7 cellular contexts compared by ENCODE assay signal in the genomic region with DNA sequence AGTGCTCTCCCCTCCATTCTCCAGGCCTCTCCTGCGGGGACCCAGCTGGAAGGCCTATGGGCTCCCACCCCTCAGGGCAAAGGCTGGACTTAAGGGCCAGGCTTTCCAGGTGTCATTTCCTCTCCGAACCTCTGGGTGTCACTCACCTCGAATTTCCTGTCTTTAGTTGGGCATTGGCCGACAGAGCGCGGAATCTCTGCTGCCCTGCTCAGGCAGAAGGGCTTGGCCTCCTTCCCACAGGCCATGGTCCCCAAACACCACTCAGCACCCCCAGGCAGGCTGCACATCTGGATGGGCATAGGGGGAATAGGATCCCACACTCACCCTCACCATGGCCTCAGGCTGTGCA.
A peak's percentile ranks its signal among the peaks of the same experiment; 100 is the strongest.
DNase-seq lines count a peak whose midpoint lies in the region; TF ChIP-seq lines count a peak whose summit lies in the region.

No MANE protein-coding gene starts in this region.

- H3K23ac ChIP-seq in trophoblast cell (ENCODE audit: low read length): no peak overlapping the region

- H3K4me3 ChIP-seq in SJSA1 (no peak overlapping the region), fibroblast of lung (replicated peaks in 1 of 4; ENCODE audit: control extremely low read depth in 1 of 4, insufficient read depth in 1 of 4, low read depth in 3 of 4, low read length in 4 of 4) (no peak overlapping the region), trophoblast cell (ENCODE audit: low read depth, low read length) (no peak overlapping the region), Karpas-422 (ENCODE audit: low read length) (no peak overlapping the region)

- H3K9ac ChIP-seq in fibroblast of lung (ENCODE audit: insufficient read depth, low read length) (no peak overlapping the region), trophoblast cell (ENCODE audit: low read length) (no peak overlapping the region), Karpas-422 (ENCODE audit: low read length) (no peak overlapping the region)

- H3K27me3 ChIP-seq in SJSA1 (replicated peaks) (no peaks in the 10 kb centered on the region), fibroblast of lung (ENCODE audit: control insufficient read depth, insufficient read depth, low read length) (no peaks in the 10 kb centered on the region), trophoblast cell (ENCODE audit: insufficient read depth, low read length) (no peaks in the 10 kb centered on the region), Karpas-422 (ENCODE audit: low read length) (no peaks in the 10 kb centered on the region)

- H3K27ac ChIP-seq in SJSA1: peak overlapping the region; percentile 99
- H3K27ac ChIP-seq in fibroblast of lung (ENCODE audit: insufficient read depth, low read length): no peak overlapping the region
- H3K27ac ChIP-seq in trophoblast cell (ENCODE audit: low read depth, low read length): no peak overlapping the region
- no peak overlapping the region for H3K27ac ChIP-seq in Karpas-422 (ENCODE audit: low read length)

- H3K79me2 ChIP-seq in fibroblast of lung (ENCODE audit: control insufficient read depth, insufficient read depth, low read length) (no peaks in the 10 kb centered on the region), trophoblast cell (ENCODE audit: control insufficient read depth, insufficient read depth, low read length, poor library complexity) (no peaks in the 10 kb centered on the region), Karpas-422 (ENCODE audit: low read length) (no peaks in the 10 kb centered on the region)

- H3K4me2 ChIP-seq in fibroblast of lung (ENCODE audit: extremely low read depth, insufficient read depth, low read length): peak overlapping the region; percentile 79
- H3K4me2 ChIP-seq in trophoblast cell (ENCODE audit: low read length): peak overlapping the region; percentile 76
- no peak overlapping the region for H3K4me2 ChIP-seq in Karpas-422 (ENCODE audit: low read depth, low read length, poor library complexity, severe bottlenecking)

- H3K9me3 ChIP-seq in SJSA1 (replicated peaks) (peaks cover 27% of the 10 kb centered on the region), fibroblast of lung (ENCODE audit: control insufficient read depth, insufficient read depth, low read depth, low read length) (no peaks in the 10 kb centered on the region), trophoblast cell (ENCODE audit: insufficient read depth, low read depth, low read length) (peaks cover 4% of the 10 kb centered on the region), Karpas-422 (ENCODE audit: low read length) (no peaks in the 10 kb centered on the region)

- DNase-seq in SJSA1 (ENCODE audit: low read depth in 1 of 2, low spot score in 2 of 2) (no peak), fibroblast of lung (ENCODE audit: low read depth in 2 of 2) (no peak), trophoblast cell (peak in 1 of 2 donors; percentile 26), NCI-H2107 treated with DMSO at 0.1 percent for 48 hours (lab: John Stamatoyannopoulos, UW; ENCODE audit: unreplicated experiment) (no peak), Karpas-422 (no peak)
- no peak for DNase-seq in stimulated activated naive CD4-positive, alpha-beta T cell treated with Interleukin-2 at 50 U/mL for 16 hours (lab: John Stamatoyannopoulos, UW)

- H4K20me1 ChIP-seq in fibroblast of lung (ENCODE audit: control insufficient read depth, extremely low read depth, insufficient read depth, low read length) (no peaks in the 10 kb centered on the region), Karpas-422 (ENCODE audit: insufficient read depth, low read depth, low read length) (no peaks in the 10 kb centered on the region)

- no peak overlapping the region for H3K14ac ChIP-seq in trophoblast cell (ENCODE audit: low read length)

- WGBS in trophoblast cell (ENCODE audit: extremely low coverage, insufficient coverage, insufficient read length): no CpG with 5 or more reads among the region's 6 CpGs

- H4K8ac ChIP-seq in trophoblast cell (ENCODE audit: low read depth, low read length): no peak overlapping the region

- H2AK5ac ChIP-seq in trophoblast cell (ENCODE audit: low read length): no peak overlapping the region

- no peak overlapping the region for H3K4ac ChIP-seq in trophoblast cell (ENCODE audit: low read depth, low read length)

- no peak overlapping the region for H4K12ac ChIP-seq in trophoblast cell (ENCODE audit: low read depth, low read length)

- no peaks in the 10 kb centered on the region for H3K9me2 ChIP-seq in Karpas-422 (replicated peaks; ENCODE audit: insufficient read depth, low read length)

- no peaks in the 10 kb centered on the region for H3K79me1 ChIP-seq in trophoblast cell (ENCODE audit: low read length)

- no peak overlapping the region for H2BK120ac ChIP-seq in trophoblast cell (ENCODE audit: insufficient read depth, low read length, poor library complexity)

- H2AFZ ChIP-seq in fibroblast of lung (ENCODE audit: low read length) (peak overlapping the region; percentile 74), trophoblast cell (ENCODE audit: insufficient read depth, low read length, poor library complexity) (no peak overlapping the region), Karpas-422 (ENCODE audit: low read length) (no peak overlapping the region)

- peaks cover 42% of the 10 kb centered on the region for H3K4me1 ChIP-seq in SJSA1 (replicated peaks)
- peaks cover 7% of the 10 kb centered on the region for H3K4me1 ChIP-seq in fibroblast of lung (ENCODE audit: control insufficient read depth, extremely low read depth, insufficient read depth, low read length)
- H3K4me1 ChIP-seq in trophoblast cell (ENCODE audit: control insufficient read depth in 1 of 2, insufficient read depth in 2 of 2, low read length in 2 of 2): peaks cover 23 to 25% of the 10 kb centered on the region in 2 experiments
- H3K4me1 ChIP-seq in Karpas-422 (ENCODE audit: low read length): no peaks in the 10 kb centered on the region

- no peak overlapping the region for H2BK5ac ChIP-seq in trophoblast cell (ENCODE audit: low read depth, low read length, poor library complexity)

- no peak overlapping the region for H2BK12ac ChIP-seq in trophoblast cell (ENCODE audit: low read length)

- H4K91ac ChIP-seq in trophoblast cell (ENCODE audit: low read depth, low read length): no peak overlapping the region

- H3K18ac ChIP-seq in trophoblast cell (ENCODE audit: low read length): no peak overlapping the region

- TF ChIP-seq CTCF in GM12872 (IDR thresholded peaks at IDR 0.05; ENCODE audit: insufficient read depth, low read depth, low read length): peak; percentile 18; the same call in 1 of the 3 replicates
- TF ChIP-seq CTCF in fibroblast of lung (conservative IDR thresholded peaks at IDR 0.05 in 1 of 2, IDR thresholded peaks at IDR 0.05 in 1 of 2; ENCODE audit: low read depth in 1 of 2, low read length in 2 of 2): no peak

- H3K36me3 ChIP-seq in SJSA1 (peaks cover 8% of the 10 kb centered on the region; the same call in 1 of the 2 replicates), fibroblast of lung (ENCODE audit: control insufficient read depth, insufficient read depth, low read length) (no peaks in the 10 kb centered on the region), trophoblast cell (ENCODE audit: control insufficient read depth in 1 of 2, insufficient read depth in 2 of 2, low read length in 2 of 2) (no peaks in the 10 kb centered on the region), Karpas-422 (ENCODE audit: insufficient read depth, low read length) (no peaks in the 10 kb centered on the region)
